8 cellular contexts compared by ENCODE assay signal in genomic region chr6:154249499-154250298, GRCh38.
DNase-seq lines count a peak whose midpoint lies in the region; ATAC-seq and FAIRE-seq lines count a peak whose summit lies in the region.

No MANE protein-coding gene starts in this region.

- peak; percentile 41 for FAIRE-seq in small intestine (lab: Jason Lieb, UNC)

- 40 to 50% (median 45%) methylated on average over 8 of the region's 8 CpGs for WGBS in small intestine, 3 donors

- no peak for DNase-seq in activated CD4-positive, CD25-positive, alpha-beta regulatory T cell (lab: John Stamatoyannopoulos, UW)
- DNase-seq in T-helper 22 cell (ENCODE audit: low read depth) = peak; percentile 18
- peak; percentile 52 for DNase-seq in small intestine
- no peak for DNase-seq in ureter (ENCODE audit: low spot score)
- no peak for DNase-seq in NCI-H748 (lab: John Stamatoyannopoulos, UW; ENCODE audit: unreplicated experiment)
- no peak for DNase-seq in stimulated activated CD4-positive, alpha-beta T cell treated with anti-CD3 and anti-CD28 coated beads, Interleukin-1b, Interleukin-23, amount 100 ng/mL, for 48 hours

- H3K27ac ChIP-seq in small intestine (ENCODE audit: low read depth in 1 of 2, low read length in 1 of 2) = peak overlapping the region; percentile 12 to 92

- no peak overlapping the region for H3K4me3 ChIP-seq in small intestine (ENCODE audit: low read depth in 1 of 2, low read length in 2 of 2)

- ATAC-seq in activated CD4-positive, CD25-positive, alpha-beta regulatory T cell treated with anti-CD3 and anti-CD28 coated beads, Interleukin-2, amount 50 U/mL, for 24 hours = peak; percentile 60 to 68
- ATAC-seq in HG02943 (IDR thresholded peaks at IDR 0.05; ENCODE audit: low read depth, unreplicated experiment) = peak; percentile 62

- no peaks in the 10 kb centered on the region for H3K9me3 ChIP-seq in small intestine (ENCODE audit: control insufficient read depth, low read depth)

- H3K36me3 ChIP-seq in small intestine (ENCODE audit: control insufficient read depth in 2 of 2, insufficient read depth in 2 of 2, low read length in 2 of 2) = no peaks in the 10 kb centered on the region

- H3K27me3 ChIP-seq in small intestine (ENCODE audit: control insufficient read depth in 2 of 2, insufficient read depth in 2 of 2, low read length in 2 of 2) = no peaks in the 10 kb centered on the region

- no peaks in the 10 kb centered on the region for H3K4me1 ChIP-seq in small intestine (ENCODE audit: control insufficient read depth in 2 of 2, insufficient read depth in 1 of 2, low read depth in 1 of 2, low read length in 1 of 2)

Comparison
In these comparisons a context has a peak if more than half of its experiments do, and no peak if none do; other contexts are left out.
1. DNase-seq: peak in T-helper 22 cell (single experiment) and small intestine (single experiment); none in activated CD4-positive, CD25-positive, alpha-beta regulatory T cell (0 of 4), ureter (single experiment), NCI-H748 (single experiment) and stimulated activated CD4-positive, alpha-beta T cell treated with anti-CD3 and anti-CD28 coated beads, Interleukin-1b, Interleukin-23, amount 100 ng/mL, for 48 hours (single experiment).